Comparison of ENCODE assay signal across 29 cellular contexts in genomic region chr2:27751377-27751776, GRCh38. TPM values are rescaled to one million over a fixed set of nuclear protein-coding genes. Genes with fewer than 3 reads are reported as not detected.
DNase-seq lines count a peak whose midpoint lies in the region; ATAC-seq, FAIRE-seq and TF ChIP-seq lines count a peak whose summit lies in the region.
"Had no signal": no experiment of that assay in that cellular context is flagged by ENCODE, and none has a peak within 500 bp of the region (broad histone marks: within the 10 kb centered on the region; RNA-seq: fewer than 3 reads in every experiment).

No MANE protein-coding gene starts in this region.

- no peaks in the 10 kb centered on the region for H3K9me2 ChIP-seq in HCT116 (ENCODE audit: insufficient read depth)

- no peak for FAIRE-seq in A549 (lab: Jason Lieb, UNC)
- FAIRE-seq: GM12878, GM19239, H54, HTR-8/SVneo had no signal

- H3K4me3 ChIP-seq in A549 = no peak overlapping the region
- H3K4me3 ChIP-seq in HCT116 (replicated peaks in 1 of 2; ENCODE audit: low read depth in 1 of 2, low read length in 2 of 2) = no peak overlapping the region
- H3K4me3 ChIP-seq: BLaER1 treated with 17β-estradiol and CSF1 and Interleukin-3, amounts not matched to agents 10 nM and 100 nM; GM12878; MG63; SJSA1 had no signal

- WGBS in A549 (ENCODE audit: missing lambda C conversion rate) = 91% methylated on average over 6 of the region's 6 CpGs

- RAD21 ChIA-PET in HCT116 (lab: Charles Lee; ENCODE audit: low non-redundant PET in 1 of 2, low total read pairs in 2 of 2, uncharacterized antibody in 2 of 2, unreplicated experiment in 2 of 2) = interaction anchor here in 1 of 2 experiments (0.7 kb wide), 1 partner anchor 15 kb away, joined by 4 read pairs; no protein-coding TSS in a partner anchor

- BruUV-seq in HCT116 (replicated peaks; lab: Mats Ljungman, UMichigan) = no TSS peak

- peak; percentile 7 for DNase-seq in NCI-H345 (lab: John Stamatoyannopoulos, UW)
- no peak for DNase-seq in NCI-H345 treated with DMSO at 0.1 percent for 48 hours (lab: John Stamatoyannopoulos, UW; ENCODE audit: unreplicated experiment)
- no peak for DNase-seq in A549 (ENCODE audit: low read depth in 1 of 2, low spot score in 1 of 2)
- DNase-seq in HCT116 (ENCODE audit: low read depth, low spot score) = no peak
- peak; percentile 3 for DNase-seq in iPS-NIHi7 (ENCODE audit: extremely low spot score)
- no peak for DNase-seq in stimulated activated CD4-positive, alpha-beta T cell treated with anti-CD3 and anti-CD28 coated beads, Interleukin-4, amount 100 ng/mL, for 24 hours
- DNase-seq in left colon = no peak
- DNase-seq: 8988T; AML-193; CD4-positive, alpha-beta T cell; GDM1; KG1; MG63; NCI-H1105 treated with DMSO at 0.1 percent for 48 hours; NCI-H146; NCI-H2029; NCI-H2171; NCI-H226; NCI-H526 treated with DMSO at 0.1 percent for 48 hours; Right ventricle myocardium superior; RPMI8226; T-cell had no signal

- POLR2A ChIA-PET in A549 (lab: Yijun Ruan, JAX) (interaction anchor here (0.7 kb wide), 1 partner anchor 646 kb away, joined by 8 read pairs; no protein-coding TSS in a partner anchor), HCT116 (lab: Charles Lee) (interaction anchor here (1.3 to 2.2 kb wide), 3 partner anchors 14 to 35 kb away, joined by 3 to 7 read pairs (median 5); no protein-coding TSS in a partner anchor)

- TF ChIP-seq POLR2A in A549 (IDR thresholded peaks at IDR 0.05; ENCODE audit: low read length) (no peak), HCT116 (IDR thresholded peaks at IDR 0.05; ENCODE audit: borderline replicate concordance, extremely low read depth, insufficient read depth, insufficient read length) (no peak)

- peak overlapping the region; percentile 22 for H2AFZ ChIP-seq in HCT116 (ENCODE audit: low read depth, low read length, poor library complexity, severe bottlenecking)

- TF ChIP-seq RAD21 in A549 (conservative IDR thresholded peaks at IDR 0.05 in 1 of 2, IDR thresholded peaks at IDR 0.05 in 1 of 2) = no peak
- TF ChIP-seq RAD21 in HCT116 (IDR thresholded peaks at IDR 0.05; ENCODE audit: low read depth) = no peak

- peaks cover 15% of the 10 kb centered on the region; the same call in 2 of the 3 replicates for H3K9me3 ChIP-seq in A549
- peaks cover 3 to 6% of the 10 kb centered on the region in 2 experiments; a peak in 2 of 4 replicates for H3K9me3 ChIP-seq in HCT116 (ENCODE audit: control insufficient read depth in 1 of 2, insufficient read depth in 1 of 2, low read depth in 1 of 2, low read length in 2 of 2)
- H3K9me3 ChIP-seq: SJSA1 had no signal

- no peak overlapping the region for H3K9ac ChIP-seq in HCT116 (ENCODE audit: low read length)
- H3K9ac ChIP-seq: BLaER1 treated with 17β-estradiol and CSF1 and Interleukin-3, amounts not matched to agents 10 nM and 100 nM had no signal

- no peaks in the 10 kb centered on the region for H3K36me3 ChIP-seq in HCT116 (ENCODE audit: control insufficient read depth in 1 of 2, insufficient read depth in 2 of 2, low read length in 2 of 2)
- H3K36me3 ChIP-seq: MG63, SJSA1 had no signal

- H3K4me1 ChIP-seq in A549 (peaks cover 26% of the 10 kb centered on the region), HCT116 (ENCODE audit: control insufficient read depth in 1 of 2, insufficient read depth in 2 of 2, low read length in 2 of 2) (peaks cover 12 to 25% of the 10 kb centered on the region in 2 experiments)

- no peak for TF ChIP-seq EP300 in A549 (IDR thresholded peaks at IDR 0.05)

- H3K27ac ChIP-seq in A549 (peak overlapping the region; percentile 74 to 82; a peak in 4 of 6 replicates), HCT116 (ENCODE audit: low read depth, low read length) (no peak overlapping the region)
- H3K27ac ChIP-seq: BLaER1 treated with 17β-estradiol and CSF1 and Interleukin-3, amounts not matched to agents 10 nM and 100 nM; SJSA1 had no signal

- H3K27me3 ChIP-seq in HCT116 (ENCODE audit: insufficient read depth, low read length) = no peaks in the 10 kb centered on the region
- H3K27me3 ChIP-seq: BLaER1 treated with 17β-estradiol and CSF1 and Interleukin-3, amounts not matched to agents 10 nM and 100 nM; MG63; SJSA1 had no signal

- no peaks in the 10 kb centered on the region for H3K79me2 ChIP-seq in HCT116 (ENCODE audit: insufficient read depth, low read length)

- TF ChIP-seq CTCF in A549 (IDR thresholded peaks at IDR 0.05) (no peak), HCT116 (IDR thresholded peaks at IDR 0.05 in 2 of 3, conservative IDR thresholded peaks at IDR 0.05 in 1 of 3; ENCODE audit: borderline replicate concordance in 1 of 3, insufficient read depth in 1 of 3, low read depth in 2 of 3, low read length in 2 of 3) (no peak)

- CTCF ChIA-PET in A549 (lab: Yijun Ruan, JAX) (interaction anchor here (0.7 to 6.5 kb wide), 4 partner anchors 8 to 702 kb away, joined by 3 to 56 read pairs (median 4); no protein-coding TSS in a partner anchor), HCT116 (lab: Charles Lee) (interaction anchor here (1.8 to 3.6 kb wide), 2 partner anchors 48 to 68 kb away, joined by 8 to 13 read pairs; no protein-coding TSS in a partner anchor)

- no peak overlapping the region for H3K4me2 ChIP-seq in A549
- H3K4me2 ChIP-seq in HCT116 (ENCODE audit: low read length) = no peak overlapping the region
- H3K4me2 ChIP-seq: BLaER1 treated with 17β-estradiol and CSF1 and Interleukin-3, amounts not matched to agents 10 nM and 100 nM had no signal

- no peaks in the 10 kb centered on the region for H4K20me1 ChIP-seq in HCT116 (ENCODE audit: insufficient read depth)
- H4K20me1 ChIP-seq: BLaER1 treated with 17β-estradiol and CSF1 and Interleukin-3, amounts not matched to agents 10 nM and 100 nM had no signal

- intact Hi-C loops in HCT116 (cut with micrococcal nuclease) (loop anchor here (5.0 to 10.0 kb wide), 3 partner anchors 49 to 1001 kb away; partner anchors contain the start of gene PPP1CB), left colon (cut with DNase I, micrococcal nuclease) (loop anchor here in 1 of 2 donors (10.0 kb wide), 1 partner anchor 703 kb away; no protein-coding TSS in a partner anchor)

- ATAC-seq in A549 (no peak), HCT116 (no peak), HG02870 (IDR thresholded peaks at IDR 0.05; ENCODE audit: unreplicated experiment) (no peak), left colon (no peak)
- ATAC-seq: GM12878, T-cell had no signal

TF ChIP-seq in A549, 52 proteins besides CTCF, POLR2A, EP300 and RAD21 (continues in another document):
- no peak for TF ChIP-seq JUNB (IDR thresholded peaks at IDR 0.05)
- TF ChIP-seq HMGXB4 (CRISPR knock-in tag; IDR thresholded peaks at IDR 0.05; ENCODE audit: borderline replicate concordance) = no peak
- TF ChIP-seq E2F6 (IDR thresholded peaks at IDR 0.05; ENCODE audit: borderline replicate concordance, low read depth) = no peak
- no peak for TF ChIP-seq KDM5A (IDR thresholded peaks at IDR 0.05)

TF ChIP-seq in HCT116, 20 proteins besides CTCF, POLR2A, EP300 and RAD21:
- no peak for TF ChIP-seq ELF1 (IDR thresholded peaks at IDR 0.05; ENCODE audit: borderline replicate concordance, low read depth)
- TF ChIP-seq MAX (IDR thresholded peaks at IDR 0.05) = no peak
- no peak for TF ChIP-seq ZBTB33 (IDR thresholded peaks at IDR 0.05; ENCODE audit: extremely low read depth, insufficient replicate concordance, low read length)
- no peak for TF ChIP-seq YY1 (IDR thresholded peaks at IDR 0.05; ENCODE audit: extremely low read depth, insufficient replicate concordance, low read depth, low read length)
- no peak for TF ChIP-seq FOSL1 (IDR thresholded peaks at IDR 0.05; ENCODE audit: low read depth)
- TF ChIP-seq EZH2 (IDR thresholded peaks at IDR 0.05) = no peak
- no peak for TF ChIP-seq CEBPB (IDR thresholded peaks at IDR 0.05; ENCODE audit: low read depth)
- no peak for TF ChIP-seq ZNF274 (IDR thresholded peaks at IDR 0.05; ENCODE audit: low read depth, low read length)
- no peak for TF ChIP-seq EGR1 (IDR thresholded peaks at IDR 0.05; ENCODE audit: low read depth)

RNA-seq across cellular contexts. Expression of gene MRPL33, which starts 20.1 kb away (rescaled TPM):
- polyA plus RNA-seq in A549 (2011; rRNA removed) (171 and 287 TPM in 2 replicates), A549 (2017; fragmentation: RNase III; extraction: RNeasy Plus Mini Kit Qiagen cat#74134 plus additional on column Dnase treatment) (492 to 595 TPM (median 497 TPM) in 3 replicates)
- 89.0 and 108 TPM in 2 replicates for polyA plus RNA-seq in A549 (2012; cell fraction: cytosol; rRNA removed)
- polyA plus RNA-seq in A549 (2012; cell fraction: nucleus; rRNA removed) = 16.2 and 28.5 TPM in 2 replicates
- 11.8 and 17.2 TPM in 2 replicates for polyA minus RNA-seq in A549 (2011; rRNA and poly(A)+ RNA removed)
- total RNA-seq in HCT116 (2021; ENCODE audit: unreplicated experiment) (66.3 TPM), left colon (10 to 100 TPM; 54.3 to 56.7 TPM)
- polyA plus RNA-seq in HCT116 (2012) = 26.1 and 35.9 TPM in 2 replicates

Comparison
In these comparisons a context has a peak if more than half of its experiments do, and no peak if none do; other contexts are left out.
1. DNase-seq: peak in NCI-H345 (single experiment) and iPS-NIHi7 (single experiment); none in NCI-H345 treated with DMSO at 0.1 percent for 48 hours (single experiment), A549 (0 of 2), HCT116 (single experiment), stimulated activated CD4-positive, alpha-beta T cell treated with anti-CD3 and anti-CD28 coated beads, Interleukin-4, amount 100 ng/mL, for 24 hours (single experiment) and left colon (0 of 2).